In genomic region chrX:74550295-74550802, GRCh38 we compare ENCODE assay signal across 8 cellular contexts.
DNase-seq lines count a peak whose midpoint lies in the region; ATAC-seq and TF ChIP-seq lines count a peak whose summit lies in the region.

No MANE protein-coding gene starts in this region.

- H3K27me3 Mint-ChIP-seq in naive thymus-derived CD4-positive, alpha-beta T cell = no peaks in the 10 kb centered on the region

- no peak overlapping the region for H3K27ac ChIP-seq in OCI-LY3 (ENCODE audit: low read length)
- no peak overlapping the region for H3K27ac ChIP-seq in naive thymus-derived CD4-positive, alpha-beta T cell (ENCODE audit: low read depth, low read length)

- peak; percentile 87 for ATAC-seq in GM21717 (IDR thresholded peaks at IDR 0.05; ENCODE audit: unreplicated experiment)
- ATAC-seq in naive thymus-derived CD4-positive, alpha-beta T cell = peak; percentile 100
- ATAC-seq in stimulated activated effector memory CD8-positive, alpha-beta T cell treated with anti-CD3 and anti-CD28 coated beads, Interleukin-12 subunit alpha, Interleukin-12 subunit beta, amount 100 ng/mL, for 72 hours = peak; percentile 91

- H3K36me3 ChIP-seq in OCI-LY3 (replicated peaks; ENCODE audit: low read depth, low read length) = no peaks in the 10 kb centered on the region
- no peaks in the 10 kb centered on the region for H3K36me3 ChIP-seq in naive thymus-derived CD4-positive, alpha-beta T cell (ENCODE audit: control insufficient read depth in 2 of 3, insufficient read depth in 3 of 3, low read length in 3 of 3)

- peak overlapping the region; percentile 94 for H3K4me2 ChIP-seq in OCI-LY3 (ENCODE audit: low read length)

- no peaks in the 10 kb centered on the region for H4K20me1 ChIP-seq in OCI-LY3 (ENCODE audit: insufficient read depth, low read length)

- no peaks in the 10 kb centered on the region for H3K79me2 ChIP-seq in OCI-LY3 (ENCODE audit: low read length)

- peak overlapping the region; percentile 50; the same call in 1 of the 2 replicates for H3K9ac ChIP-seq in OCI-LY3 (ENCODE audit: low read length)

- H3K9me3 ChIP-seq in OCI-LY3 (ENCODE audit: insufficient read depth, low read length) = no peaks in the 10 kb centered on the region
- H3K9me3 ChIP-seq in naive thymus-derived CD4-positive, alpha-beta T cell (ENCODE audit: control insufficient read depth in 2 of 3, low read length in 3 of 3) = no peaks in the 10 kb centered on the region

- H3K4me1 Mint-ChIP-seq in naive thymus-derived CD4-positive, alpha-beta T cell = peaks cover 0 to 5% (median 3%) of the 10 kb centered on the region in 7 donors
- H3K4me1 Mint-ChIP-seq in stimulated activated effector memory CD8-positive, alpha-beta T cell treated with anti-CD3 and anti-CD28 coated beads, Interleukin-12 subunit alpha, Interleukin-12 subunit beta, amount 100 ng/mL, for 72 hours = no peaks in the 10 kb centered on the region

- peak overlapping the region; percentile 30 for H3K4me3 ChIP-seq in Jurkat, Clone E6-1 (ENCODE audit: low read length)
- H3K4me3 ChIP-seq in OCI-LY3 (ENCODE audit: low read length) = peak overlapping the region; percentile 68
- H3K4me3 ChIP-seq in epithelial cell of esophagus (ENCODE audit: low read length) = no peak overlapping the region
- H3K4me3 ChIP-seq in naive thymus-derived CD4-positive, alpha-beta T cell (ENCODE audit: low read length) = peak overlapping the region; percentile 21

- no peaks in the 10 kb centered on the region for H3K27me3 ChIP-seq in OCI-LY3 (ENCODE audit: low read depth, low read length)
- H3K27me3 ChIP-seq in naive thymus-derived CD4-positive, alpha-beta T cell (ENCODE audit: control insufficient read depth in 2 of 2, insufficient read depth in 2 of 2, low read length in 2 of 2) = no peaks in the 10 kb centered on the region

- TF ChIP-seq CTCF in OCI-LY3 (IDR thresholded peaks at IDR 0.05; ENCODE audit: low read depth, low read length) (peak; percentile 97), epithelial cell of esophagus (IDR thresholded peaks at IDR 0.05; ENCODE audit: insufficient read depth, low read depth, low read length, missing control alignments) (peak; percentile 86)

- H3K9me3 Mint-ChIP-seq in naive thymus-derived CD4-positive, alpha-beta T cell = no peaks in the 10 kb centered on the region
- no peaks in the 10 kb centered on the region for H3K9me3 Mint-ChIP-seq in stimulated activated effector memory CD8-positive, alpha-beta T cell treated with anti-CD3 and anti-CD28 coated beads, Interleukin-12 subunit alpha, Interleukin-12 subunit beta, amount 100 ng/mL, for 72 hours

- peak; percentile 57 for DNase-seq in DMS114 treated with DMSO at 0.1 percent for 48 hours (lab: John Stamatoyannopoulos, UW; ENCODE audit: unreplicated experiment)
- peak; percentile 70 for DNase-seq in Jurkat, Clone E6-1 (ENCODE audit: low read depth, low spot score)
- peak; percentile 94 for DNase-seq in activated CD8-positive, alpha-beta memory T cell treated with anti-CD3 and anti-CD28 coated beads, Interleukin-2, amount 50 U/mL, for 48 hours
- peak; percentile 67 for DNase-seq in epithelial cell of esophagus (ENCODE audit: low read depth)
- peak; percentile 66 to 86 (median 80) for DNase-seq in naive thymus-derived CD4-positive, alpha-beta T cell
- peak; percentile 71 to 87 for DNase-seq in stimulated activated effector memory CD8-positive, alpha-beta T cell treated with anti-CD3 and anti-CD28 coated beads, Interleukin-12 subunit alpha, Interleukin-12 subunit beta, amount 100 ng/mL, for 72 hours (ENCODE audit: low spot score in 2 of 2)

- POLR2A ChIA-PET in naive thymus-derived CD4-positive, alpha-beta T cell (lab: Charles Lee) = no interaction called here

- CTCF ChIA-PET in naive thymus-derived CD4-positive, alpha-beta T cell (lab: Charles Lee) = interaction anchor here (0.7 kb wide), 1 partner anchor 68 kb away, joined by 3 read pairs; no protein-coding TSS in a partner anchor

- intact Hi-C loops in naive thymus-derived CD4-positive, alpha-beta T cell (cut with micrococcal nuclease) = loop anchor here (1.0 to 10.0 kb wide), 11 partner anchors 14 to 1054 kb away; partner anchors contain the start of gene RLIM (in 2 of the 2)

- peaks cover 8% of the 10 kb centered on the region for H3K4me1 ChIP-seq in OCI-LY3 (ENCODE audit: low read length)
- no peaks in the 10 kb centered on the region for H3K4me1 ChIP-seq in naive thymus-derived CD4-positive, alpha-beta T cell (ENCODE audit: control insufficient read depth in 2 of 2, insufficient read depth in 2 of 2, low read length in 2 of 2)

- 0 out of 2 replicates have a peak overlapping the region, but pooled peaks have one; percentile 52 for H2AFZ ChIP-seq in OCI-LY3 (ENCODE audit: low read depth, low read length)

- H3K36me3 Mint-ChIP-seq in naive thymus-derived CD4-positive, alpha-beta T cell = no peaks in the 10 kb centered on the region
- no peaks in the 10 kb centered on the region for H3K36me3 Mint-ChIP-seq in stimulated activated effector memory CD8-positive, alpha-beta T cell treated with anti-CD3 and anti-CD28 coated beads, Interleukin-12 subunit alpha, Interleukin-12 subunit beta, amount 100 ng/mL, for 72 hours

- H3K27ac Mint-ChIP-seq in naive thymus-derived CD4-positive, alpha-beta T cell = peak overlapping the region in 7 of 9 donors; percentile 9 to 59 (median 47)
- no peak overlapping the region for H3K27ac Mint-ChIP-seq in stimulated activated effector memory CD8-positive, alpha-beta T cell treated with anti-CD3 and anti-CD28 coated beads, Interleukin-12 subunit alpha, Interleukin-12 subunit beta, amount 100 ng/mL, for 72 hours

- H3K4me3 Mint-ChIP-seq in naive thymus-derived CD4-positive, alpha-beta T cell = peak overlapping the region; percentile 21 to 79 (median 76)
- no peak overlapping the region for H3K4me3 Mint-ChIP-seq in stimulated activated effector memory CD8-positive, alpha-beta T cell treated with anti-CD3 and anti-CD28 coated beads, Interleukin-12 subunit alpha, Interleukin-12 subunit beta, amount 100 ng/mL, for 72 hours
